8 cellular contexts compared by ENCODE assay signal in the genomic region with DNA sequence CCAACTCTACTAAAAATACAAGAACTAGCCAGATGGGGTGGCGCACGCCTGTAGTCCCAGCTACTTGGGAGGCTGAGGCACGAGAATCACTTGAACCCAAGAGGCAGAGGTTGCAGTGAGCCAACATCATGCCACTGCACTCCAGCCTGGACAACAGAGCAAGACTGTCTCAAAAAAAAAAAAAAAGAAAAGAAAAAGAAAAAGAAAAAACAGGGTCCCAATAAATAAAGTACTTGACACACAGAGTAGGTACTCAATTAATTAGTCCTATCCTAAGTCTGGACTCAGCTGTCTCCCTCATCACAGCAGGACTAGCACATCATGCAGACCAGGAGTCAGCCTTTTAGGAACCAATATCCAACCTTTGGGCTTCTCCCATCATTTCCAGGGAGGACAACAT. TPM values are rescaled to one million over a fixed set of nuclear protein-coding genes. Genes with fewer than 3 reads are reported as not detected.
DNase-seq lines count a peak whose midpoint lies in the region; ATAC-seq, FAIRE-seq and TF ChIP-seq lines count a peak whose summit lies in the region.
"Not testable (repeated sequence)": the region's sequence is repeated elsewhere in the genome, so short reads cannot be mapped to it uniquely, and the experiment has no call there.

No MANE protein-coding gene starts in this region.

- peak overlapping the region in 10 of 11 experiments; percentile 56 to 86 (median 78); a peak in 17 of 22 replicates for H3K4me2 ChIP-seq in BLaER1 treated with 17β-estradiol and CSF1 and Interleukin-3, amounts not matched to agents 10 nM and 100 nM
- H3K4me2 ChIP-seq in OCI-LY1 (ENCODE audit: low read length) (peak overlapping the region; percentile 95), HepG2 (ENCODE audit: low read depth, low read length) (peak overlapping the region; percentile 86; the same call in 1 of the 2 replicates), osteoblast (ENCODE audit: insufficient read depth, low read length) (peak overlapping the region; percentile 97)

- WGBS in HepG2 (ENCODE audit: low lambda C conversion rate): 100% methylated on average over 1 of the region's 3 CpGs

- H3K9me3 ChIP-seq in BLaER1 treated with 17β-estradiol and CSF1 and Interleukin-3, amounts not matched to agents 10 nM and 100 nM (replicated peaks in 1 of 11); HEK293 (ENCODE audit: control insufficient read depth, insufficient read depth, low read depth, low read length); OCI-LY1 (ENCODE audit: low read length); HepG2 (ENCODE audit: low read length); osteoblast (ENCODE audit: low read depth, low read length): not testable (repeated sequence)

- not testable (repeated sequence) for TF ChIP-seq RAD21 in HepG2 (CRISPR knock-in tag; IDR thresholded peaks at IDR 0.05)

- not testable (repeated sequence) for BruUV-seq in HepG2 (replicated peaks; lab: Mats Ljungman, UMichigan)

- peak overlapping the region; percentile 94 for H3K4me3 Mint-ChIP-seq in activated CD4-positive, alpha-beta T cell treated with anti-CD3 and anti-CD28 coated beads for 36 hours
- peak overlapping the region; percentile 90 for H3K4me3 Mint-ChIP-seq in activated T-helper 17 cell treated with anti-CD3 and anti-CD28 coated beads, Interleukin-2, amount 50 U/mL, for 72 hours
- H3K4me3 Mint-ChIP-seq in brain: peak overlapping the region; percentile 94 to 100 (median 97)

- H3K9me3 Mint-ChIP-seq in activated CD4-positive, alpha-beta T cell treated with anti-CD3 and anti-CD28 coated beads for 36 hours (ENCODE audit: low read depth); activated T-helper 17 cell treated with anti-CD3 and anti-CD28 coated beads, Interleukin-2, amount 50 U/mL, for 72 hours; brain: not testable (repeated sequence)

- TF ChIP-seq CTCF in HEK293 (tag by site-specific recombination; IDR thresholded peaks at IDR 0.05); OCI-LY1 (IDR thresholded peaks at IDR 0.05; ENCODE audit: low read length); brain (conservative IDR thresholded peaks at IDR 0.05); HepG2 (CRISPR knock-in tag; IDR thresholded peaks at IDR 0.05); osteoblast (IDR thresholded peaks at IDR 0.05; ENCODE audit: extremely low read depth, low read depth, low read length): not testable (repeated sequence)

- H3F3A ChIP-seq in OCI-LY1 (ENCODE audit: insufficient read depth, low read length): not testable (repeated sequence)

- intact Hi-C loops in activated CD4-positive, alpha-beta T cell treated with anti-CD3 and anti-CD28 coated beads for 36 hours (cut with DNase I, micrococcal nuclease): loop anchor here (5.0 kb wide), 4 partner anchors 338 to 1022 kb away; partner anchors contain the start of genes FAM120C (in 1 of the 2), PHF8 (in 1 of the 2), TSPYL2 (in 1 of the 2) and TSR2 (in 1 of the 2)
- intact Hi-C loops in HepG2 (cut with micrococcal nuclease; ENCODE audit: unreplicated experiment): loop anchor here (5.0 kb wide), 1 partner anchor 193 kb away; the partner anchor contains the start of gene KDM5C

- CTCF ChIA-PET in HEK293 (lab: Yijun Ruan, JAX): interaction anchor here (0.6 to 9.1 kb wide), 6 partner anchors 16 to 181 kb away, joined by 3 to 87 read pairs (median 3); partner anchors contain the start of gene HSD17B10
- CTCF ChIA-PET in activated CD4-positive, alpha-beta T cell treated with anti-CD3 and anti-CD28 coated beads for 36 hours (lab: Charles Lee): interaction anchor here (0.6 to 0.9 kb wide), 2 partner anchors 25 to 137 kb away, joined by 3 read pairs; no protein-coding TSS in a partner anchor
- CTCF ChIA-PET in HepG2 (lab: Yijun Ruan, JAX; ENCODE audit: low intra/inter-chr PET ratio, low total read pairs): not testable (repeated sequence)

- not testable (repeated sequence) for DNase-seq in activated CD4-positive, alpha-beta T cell treated with anti-CD3 and anti-CD28 coated beads for 36 hours; HepG2 (ENCODE audit: low spot score); osteoblast (ENCODE audit: insufficient read length, low spot score, missing footprints)

- peaks cover 56% of the 10 kb centered on the region for H3K79me2 ChIP-seq in OCI-LY1 (ENCODE audit: insufficient read depth, low read length)
- peaks cover 38% of the 10 kb centered on the region for H3K79me2 ChIP-seq in HepG2 (ENCODE audit: insufficient read depth, low read length)
- H3K79me2 ChIP-seq in osteoblast (ENCODE audit: insufficient read depth, low read length): peaks cover 59% of the 10 kb centered on the region

- in situ Hi-C loops in HepG2 (cut with HindIII; ENCODE audit: extremely low pct_ligation_motif_present, low pct_unique_long_range_greater_than_20kb): not testable (repeated sequence)

- peaks cover 27% of the 10 kb centered on the region for H3K4me1 Mint-ChIP-seq in activated CD4-positive, alpha-beta T cell treated with anti-CD3 and anti-CD28 coated beads for 36 hours
- peaks cover 14% of the 10 kb centered on the region for H3K4me1 Mint-ChIP-seq in activated T-helper 17 cell treated with anti-CD3 and anti-CD28 coated beads, Interleukin-2, amount 50 U/mL, for 72 hours
- peaks cover 19% of the 10 kb centered on the region for H3K4me1 Mint-ChIP-seq in brain

- H3K36me3 ChIP-seq in BLaER1 treated with 17β-estradiol and CSF1 and Interleukin-3, amounts not matched to agents 10 nM and 100 nM: peaks cover 0 to 24% (median 7%) of the 10 kb centered on the region in 11 experiments; a peak in 7 of 22 replicates
- H3K36me3 ChIP-seq in HEK293 (ENCODE audit: control insufficient read depth in 2 of 2, insufficient read depth in 1 of 2, low read length in 2 of 2): peaks cover 26 to 44% of the 10 kb centered on the region in 2 experiments
- H3K36me3 ChIP-seq in OCI-LY1 (ENCODE audit: insufficient read depth, low read length); HepG2 (replicated peaks in 1 of 2; ENCODE audit: control insufficient read depth in 1 of 2, insufficient read depth in 2 of 2, low read length in 2 of 2); osteoblast (ENCODE audit: insufficient read depth, low read length): not testable (repeated sequence)

- not testable (repeated sequence) for TF ChIP-seq EP300 in HepG2 (IDR thresholded peaks at IDR 0.05; ENCODE audit: low read depth in 2 of 2, low read length in 2 of 2); HepG2 (CRISPR knock-in tag; IDR thresholded peaks at IDR 0.05; ENCODE audit: borderline replicate concordance)

- H3K27me3 ChIP-seq in BLaER1 treated with 17β-estradiol and CSF1 and Interleukin-3, amounts not matched to agents 10 nM and 100 nM: peaks cover 10 to 88% (median 65%) of the 10 kb centered on the region in 11 experiments; a peak in 20 of 22 replicates
- H3K27me3 ChIP-seq in OCI-LY1 (ENCODE audit: insufficient read depth, low read length); HepG2 (ENCODE audit: control insufficient read depth in 1 of 2, insufficient read depth in 2 of 2, low read length in 2 of 2); osteoblast (ENCODE audit: insufficient read depth, low read length): not testable (repeated sequence)

- not testable (repeated sequence) for H3K27ac Mint-ChIP-seq in activated CD4-positive, alpha-beta T cell treated with anti-CD3 and anti-CD28 coated beads for 36 hours
- H3K27ac Mint-ChIP-seq in activated T-helper 17 cell treated with anti-CD3 and anti-CD28 coated beads, Interleukin-2, amount 50 U/mL, for 72 hours: peak overlapping the region; percentile 100
- peak overlapping the region in 1 of 5 experiments; percentile 96 for H3K27ac Mint-ChIP-seq in brain

- not testable (repeated sequence) for H2AFZ ChIP-seq in OCI-LY1 (ENCODE audit: low read length); HepG2 (ENCODE audit: low read length); osteoblast (ENCODE audit: low read length)

- peak overlapping the region in 4 of 10 experiments; percentile 68 to 78 (median 72); a peak in 6 of 20 replicates for H3K4me3 ChIP-seq in BLaER1 treated with 17β-estradiol and CSF1 and Interleukin-3, amounts not matched to agents 10 nM and 100 nM
- H3K4me3 ChIP-seq in HEK293 (ENCODE audit: low read depth, low read length) (peak overlapping the region; percentile 76), OCI-LY1 (ENCODE audit: low read depth, low read length, poor library complexity, severe bottlenecking) (peak overlapping the region; percentile 98)
- H3K4me3 ChIP-seq in HepG2 (replicated peaks in 1 of 3; ENCODE audit: insufficient read depth in 1 of 3, low read depth in 2 of 3, low read length in 3 of 3); osteoblast (ENCODE audit: insufficient read depth, low read length): not testable (repeated sequence)

- not testable (repeated sequence) for ATAC-seq in activated CD4-positive, alpha-beta T cell treated with anti-CD3 and anti-CD28 coated beads for 36 hours; activated T-helper 17 cell treated with anti-CD3 and anti-CD28 coated beads, Interleukin-2, amount 50 U/mL, for 72 hours (replicated peaks); HepG2

- TF ChIP-seq POLR2A in HepG2 (IDR thresholded peaks at IDR 0.05; ENCODE audit: insufficient read depth in 1 of 2, low read depth in 2 of 2, low read length in 2 of 2): not testable (repeated sequence)

- POLR2A ChIA-PET in HEK293 (lab: Yijun Ruan, JAX): interaction anchor here (0.6 to 4.1 kb wide), 3 partner anchors 8 to 45 kb away, joined by 3 to 47 read pairs (median 3); no protein-coding TSS in a partner anchor
- POLR2A ChIA-PET in activated CD4-positive, alpha-beta T cell treated with anti-CD3 and anti-CD28 coated beads for 36 hours (lab: Charles Lee); HepG2 (lab: Yijun Ruan, JAX): not testable (repeated sequence)

- H3K4me1 ChIP-seq in BLaER1 treated with 17β-estradiol and CSF1 and Interleukin-3, amounts not matched to agents 10 nM and 100 nM: peaks cover 12 to 22% (median 17%) of the 10 kb centered on the region in 10 experiments
- H3K4me1 ChIP-seq in HEK293 (ENCODE audit: control insufficient read depth, insufficient read depth, low read length): not testable (repeated sequence)
- H3K4me1 ChIP-seq in OCI-LY1 (ENCODE audit: insufficient read depth, low read length, severe bottlenecking) (peaks cover 20% of the 10 kb centered on the region), HepG2 (ENCODE audit: insufficient read depth, low read length) (peaks cover 16% of the 10 kb centered on the region), osteoblast (ENCODE audit: insufficient read depth, low read length) (peaks cover 19% of the 10 kb centered on the region)

- FAIRE-seq in HepG2 (lab: Jason Lieb, UNC): not testable (repeated sequence)

- peaks cover 13 to 68% (median 62%) of the 10 kb centered on the region in 11 experiments; a peak in 21 of 22 replicates for H4K20me1 ChIP-seq in BLaER1 treated with 17β-estradiol and CSF1 and Interleukin-3, amounts not matched to agents 10 nM and 100 nM
- not testable (repeated sequence) for H4K20me1 ChIP-seq in OCI-LY1 (ENCODE audit: insufficient read depth, low read length)
- H4K20me1 ChIP-seq in HepG2 (ENCODE audit: insufficient read depth, low read length) (peaks cover 12% of the 10 kb centered on the region; the same call in 1 of the 2 replicates), osteoblast (ENCODE audit: insufficient read depth, low read length) (peaks cover 35% of the 10 kb centered on the region)

- peaks cover 25% of the 10 kb centered on the region for H3K36me3 Mint-ChIP-seq in activated CD4-positive, alpha-beta T cell treated with anti-CD3 and anti-CD28 coated beads for 36 hours (ENCODE audit: low read depth)
- peaks cover 36% of the 10 kb centered on the region for H3K36me3 Mint-ChIP-seq in activated T-helper 17 cell treated with anti-CD3 and anti-CD28 coated beads, Interleukin-2, amount 50 U/mL, for 72 hours (ENCODE audit: low read depth)
- H3K36me3 Mint-ChIP-seq in brain: not testable (repeated sequence)

- H3K9me2 ChIP-seq in OCI-LY1 (ENCODE audit: low read depth, low read length): not testable (repeated sequence)

- H3K9ac ChIP-seq in BLaER1 treated with 17β-estradiol and CSF1 and Interleukin-3, amounts not matched to agents 10 nM and 100 nM: peak overlapping the region in 6 of 11 experiments; percentile 94 to 97 (median 96); a peak in 7 of 22 replicates
- H3K9ac ChIP-seq in OCI-LY1 (ENCODE audit: low read length): peak overlapping the region; percentile 99; the same call in 1 of the 2 replicates
- not testable (repeated sequence) for H3K9ac ChIP-seq in HepG2 (ENCODE audit: insufficient read depth, low read depth, low read length)

- H3K27ac ChIP-seq in BLaER1 treated with 17β-estradiol and CSF1 and Interleukin-3, amounts not matched to agents 10 nM and 100 nM; HEK293 (ENCODE audit: extremely low read depth, low read depth, low read length); OCI-LY1 (ENCODE audit: low read depth, low read length, poor library complexity, severe bottlenecking); HepG2 (ENCODE audit: extremely low read length, insufficient read depth, low read length); osteoblast (ENCODE audit: low read depth, low read length): not testable (repeated sequence)

- not testable (repeated sequence) for H3K27me3 Mint-ChIP-seq in activated CD4-positive, alpha-beta T cell treated with anti-CD3 and anti-CD28 coated beads for 36 hours; activated T-helper 17 cell treated with anti-CD3 and anti-CD28 coated beads, Interleukin-2, amount 50 U/mL, for 72 hours; brain

RNA-seq across cellular contexts. Expression of gene SMC1A, which starts 2.1 kb away (rescaled TPM):
- total RNA-seq in activated CD4-positive, alpha-beta T cell treated with anti-CD3 and anti-CD28 coated beads for 36 hours: 100 to 1,000 TPM; 155 to 190 TPM
- 100 to 1,000 TPM in 1 of 2 donors, 10 to 100 TPM in 1; 77.6 to 124 TPM for total RNA-seq in activated T-helper 17 cell treated with anti-CD3 and anti-CD28 coated beads, Interleukin-2, amount 50 U/mL, for 72 hours
- polyA plus RNA-seq in brain (ENCODE audit: insufficient read depth, low read depth, low replicate concordance): 98.5 TPM
- 46.6 and 73.4 TPM in 2 replicates for total RNA-seq in HepG2 (2016; rRNA removed; fragmentation: Illumina TruSeq; extraction: Trizol)
- 3.3 and 3.9 TPM in 2 replicates for total RNA-seq in HepG2 (2016; cell fraction: cytosol; rRNA removed; fragmentation: Illumina TruSeq; extraction: Trizol; ENCODE audit: low read depth)
- 45.9 and 65.7 TPM in 2 replicates for total RNA-seq in HepG2 (2016; cell fraction: insoluble cytoplasmic fraction; rRNA removed; fragmentation: Illumina TruSeq; extraction: Trizol)
- total RNA-seq in HepG2 (2016; cell fraction: membrane; rRNA removed; fragmentation: Illumina TruSeq; extraction: Trizol): 6.9 and 8.5 TPM in 2 replicates
- total RNA-seq in HepG2 (2016; cell fraction: nucleus; rRNA removed; fragmentation: Illumina TruSeq; extraction: Trizol): 38.2 and 39.4 TPM in 2 replicates
- 9.2 and 9.4 TPM in 2 replicates for polyA plus RNA-seq in HepG2 (2011; rRNA removed)
- polyA plus RNA-seq in HepG2 (2011; cell fraction: cytosol; rRNA removed): 10.7 and 12.6 TPM in 2 replicates
- 18.5 and 19.0 TPM in 2 replicates for polyA plus RNA-seq in HepG2 (2011; cell fraction: nucleus; rRNA removed)
- polyA plus RNA-seq in HepG2 (2012): 23.8 and 26.7 TPM in 2 replicates
- 0.83 and 1.0 TPM in 2 replicates for polyA plus RNA-seq in HepG2 (2016; cell fraction: cytosol; fragmentation: Illumina TruSeq; extraction: Trizol; ENCODE audit: low read depth)
- 34.9 and 53.3 TPM in 2 replicates for polyA plus RNA-seq in HepG2 (2016; cell fraction: insoluble cytoplasmic fraction; fragmentation: Illumina TruSeq; extraction: Trizol; ENCODE audit: low read depth)
- 2.6 and 3.4 TPM in 2 replicates for polyA plus RNA-seq in HepG2 (2016; cell fraction: membrane; fragmentation: Illumina TruSeq; extraction: Trizol; ENCODE audit: low read depth)
- 42.0 TPM in 2 replicates for polyA plus RNA-seq in HepG2 (2016; cell fraction: nucleus; fragmentation: Illumina TruSeq; extraction: Trizol; ENCODE audit: insufficient read depth, low read depth)
- 17.8 and 135 TPM in 2 replicates for polyA minus RNA-seq in HepG2 (2011; rRNA and poly(A)+ RNA removed; ENCODE audit: low replicate concordance)
- polyA minus RNA-seq in HepG2 (2011; cell fraction: cytosol; rRNA and poly(A)+ RNA removed): 20.4 and 24.1 TPM in 2 replicates
- polyA minus RNA-seq in HepG2 (2011; cell fraction: nucleus; rRNA and poly(A)+ RNA removed): 20.1 and 23.1 TPM in 2 replicates
- total RNA-seq in osteoblast: 14.4 and 14.8 TPM in 2 replicates

RNA-seq across cellular contexts. Expression of gene RIBC1, which starts 2.3 kb away (rescaled TPM):
- under 1 TPM; 0.46 to 0.95 TPM for total RNA-seq in activated CD4-positive, alpha-beta T cell treated with anti-CD3 and anti-CD28 coated beads for 36 hours
- under 1 TPM; 0.71 to 0.74 TPM for total RNA-seq in activated T-helper 17 cell treated with anti-CD3 and anti-CD28 coated beads, Interleukin-2, amount 50 U/mL, for 72 hours
- polyA plus RNA-seq in brain (ENCODE audit: insufficient read depth, low read depth, low replicate concordance) (4.4 TPM), HepG2 (2011; rRNA removed) (0.04 TPM in 1 of 2 replicates, not detected in the other)
- total RNA-seq in HepG2 (2016; rRNA removed; fragmentation: Illumina TruSeq; extraction: Trizol) (0.29 and 0.55 TPM in 2 replicates), osteoblast (0.29 and 0.72 TPM in 2 replicates)
- 0.26 and 0.40 TPM in 2 replicates for total RNA-seq in HepG2 (2016; cell fraction: cytosol; rRNA removed; fragmentation: Illumina TruSeq; extraction: Trizol; ENCODE audit: low read depth)
- 0.45 and 0.52 TPM in 2 replicates for total RNA-seq in HepG2 (2016; cell fraction: insoluble cytoplasmic fraction; rRNA removed; fragmentation: Illumina TruSeq; extraction: Trizol)
- 0.49 and 0.69 TPM in 2 replicates for total RNA-seq in HepG2 (2016; cell fraction: membrane; rRNA removed; fragmentation: Illumina TruSeq; extraction: Trizol)
- 0.99 TPM in 1 of 2 replicates, not detected in the other for total RNA-seq in HepG2 (2016; cell fraction: nucleus; rRNA removed; fragmentation: Illumina TruSeq; extraction: Trizol)
- polyA plus RNA-seq in HepG2 (2011; cell fraction: cytosol; rRNA removed): 0.04 TPM in 1 of 2 replicates, not detected in the other
- polyA plus RNA-seq in HepG2 (2011; cell fraction: nucleus; rRNA removed): 0.35 and 0.39 TPM in 2 replicates
- 0.20 and 0.32 TPM in 2 replicates for polyA plus RNA-seq in HepG2 (2012)
- polyA plus RNA-seq in HepG2 (2016; cell fraction: cytosol; fragmentation: Illumina TruSeq; extraction: Trizol; ENCODE audit: low read depth): 0.57 and 0.59 TPM in 2 replicates
- polyA plus RNA-seq in HepG2 (2016; cell fraction: insoluble cytoplasmic fraction; fragmentation: Illumina TruSeq; extraction: Trizol; ENCODE audit: low read depth): 0.44 and 0.89 TPM in 2 replicates
- polyA plus RNA-seq in HepG2 (2016; cell fraction: membrane; fragmentation: Illumina TruSeq; extraction: Trizol; ENCODE audit: low read depth): 0.45 and 0.62 TPM in 2 replicates
- 1.0 and 1.3 TPM in 2 replicates for polyA plus RNA-seq in HepG2 (2016; cell fraction: nucleus; fragmentation: Illumina TruSeq; extraction: Trizol; ENCODE audit: insufficient read depth, low read depth)
- 0.51 TPM in 1 of 2 replicates, not detected in the other for polyA minus RNA-seq in HepG2 (2011; rRNA and poly(A)+ RNA removed; ENCODE audit: low replicate concordance)
- not detected in 2 replicates for polyA minus RNA-seq in HepG2 (2011; cell fraction: cytosol; rRNA and poly(A)+ RNA removed)
- polyA minus RNA-seq in HepG2 (2011; cell fraction: nucleus; rRNA and poly(A)+ RNA removed): 0.25 TPM in 1 of 2 replicates, not detected in the other

RNA-seq across cellular contexts. Expression of gene HSD17B10, which starts 13.8 kb away (rescaled TPM):
- total RNA-seq in activated CD4-positive, alpha-beta T cell treated with anti-CD3 and anti-CD28 coated beads for 36 hours: 10 to 100 TPM; 89.0 to 92.7 TPM
- total RNA-seq in activated T-helper 17 cell treated with anti-CD3 and anti-CD28 coated beads, Interleukin-2, amount 50 U/mL, for 72 hours: 100 to 1,000 TPM in 1 of 2 donors, 10 to 100 TPM in 1; 52.3 to 149 TPM
- polyA plus RNA-seq in brain (ENCODE audit: insufficient read depth, low read depth, low replicate concordance) (180 TPM), HepG2 (2011; rRNA removed) (68.7 and 69.0 TPM in 2 replicates)
- total RNA-seq in HepG2 (2016; rRNA removed; fragmentation: Illumina TruSeq; extraction: Trizol) (84.7 and 98.9 TPM in 2 replicates), osteoblast (41.5 and 48.5 TPM in 2 replicates)
- total RNA-seq in HepG2 (2016; cell fraction: cytosol; rRNA removed; fragmentation: Illumina TruSeq; extraction: Trizol; ENCODE audit: low read depth): 37.0 and 38.1 TPM in 2 replicates
- total RNA-seq in HepG2 (2016; cell fraction: insoluble cytoplasmic fraction; rRNA removed; fragmentation: Illumina TruSeq; extraction: Trizol): 87.2 and 108 TPM in 2 replicates
- 33.9 and 35.8 TPM in 2 replicates for total RNA-seq in HepG2 (2016; cell fraction: membrane; rRNA removed; fragmentation: Illumina TruSeq; extraction: Trizol)
- total RNA-seq in HepG2 (2016; cell fraction: nucleus; rRNA removed; fragmentation: Illumina TruSeq; extraction: Trizol): 29.1 and 33.1 TPM in 2 replicates
- polyA plus RNA-seq in HepG2 (2011; cell fraction: cytosol; rRNA removed): 86.2 and 110 TPM in 2 replicates
- 28.3 and 32.1 TPM in 2 replicates for polyA plus RNA-seq in HepG2 (2011; cell fraction: nucleus; rRNA removed)
- 37.7 and 38.3 TPM in 2 replicates for polyA plus RNA-seq in HepG2 (2012)
- 43.3 and 45.2 TPM in 2 replicates for polyA plus RNA-seq in HepG2 (2016; cell fraction: cytosol; fragmentation: Illumina TruSeq; extraction: Trizol; ENCODE audit: low read depth)
- 112 and 123 TPM in 2 replicates for polyA plus RNA-seq in HepG2 (2016; cell fraction: insoluble cytoplasmic fraction; fragmentation: Illumina TruSeq; extraction: Trizol; ENCODE audit: low read depth)
- polyA plus RNA-seq in HepG2 (2016; cell fraction: membrane; fragmentation: Illumina TruSeq; extraction: Trizol; ENCODE audit: low read depth): 32.5 and 35.0 TPM in 2 replicates
- 60.5 and 61.8 TPM in 2 replicates for polyA plus RNA-seq in HepG2 (2016; cell fraction: nucleus; fragmentation: Illumina TruSeq; extraction: Trizol; ENCODE audit: insufficient read depth, low read depth)
- 74.5 and 465 TPM in 2 replicates for polyA minus RNA-seq in HepG2 (2011; rRNA and poly(A)+ RNA removed; ENCODE audit: low replicate concordance)
- polyA minus RNA-seq in HepG2 (2011; cell fraction: cytosol; rRNA and poly(A)+ RNA removed): 20.7 and 21.4 TPM in 2 replicates
- polyA minus RNA-seq in HepG2 (2011; cell fraction: nucleus; rRNA and poly(A)+ RNA removed): 8.0 and 9.1 TPM in 2 replicates
